18 cellular contexts compared by ENCODE assay signal in genomic region chr20:39547546-39548410, GRCh38.
DNase-seq lines count a peak whose midpoint lies in the region; ATAC-seq and TF ChIP-seq lines count a peak whose summit lies in the region.
"Had no signal": no experiment of that assay in that cellular context is flagged by ENCODE, and none has a peak within 500 bp of the region (broad histone marks: within the 10 kb centered on the region; RNA-seq: fewer than 3 reads in every experiment).

No MANE protein-coding gene starts in this region.

- no peak overlapping the region for H3K14ac ChIP-seq in H9 (ENCODE audit: insufficient read depth, low read length)

- no peaks in the 10 kb centered on the region for H3F3A ChIP-seq in OCI-LY1 (ENCODE audit: insufficient read depth, low read length)

- H3K9ac ChIP-seq in H9 (ENCODE audit: extremely low read depth, insufficient read length, low read length): no peak overlapping the region
- no peak overlapping the region for H3K9ac ChIP-seq in OCI-LY1 (ENCODE audit: low read length)

- H3K4me2 ChIP-seq in H9 (ENCODE audit: insufficient read depth, insufficient read length, low read length): no peak overlapping the region
- H3K4me2 ChIP-seq in OCI-LY1 (ENCODE audit: low read length): no peak overlapping the region

- H2AFZ ChIP-seq in H9 (ENCODE audit: low read length) (no peak overlapping the region), OCI-LY1 (ENCODE audit: low read length) (no peak overlapping the region)

- H3K4me1 ChIP-seq in H9 (ENCODE audit: insufficient read depth, low read length): 0 out of 2 replicates have a peak, but pooled peaks cover 2% of the 10 kb centered on the region
- no peaks in the 10 kb centered on the region for H3K4me1 ChIP-seq in OCI-LY1 (ENCODE audit: insufficient read depth, low read length, severe bottlenecking)
- H3K4me1 ChIP-seq in testis: no peaks in the 10 kb centered on the region
- H3K4me1 ChIP-seq: Peyer's patch had no signal

- H3K4me3 ChIP-seq in OCI-LY1 (ENCODE audit: low read depth, low read length, poor library complexity, severe bottlenecking): no peak overlapping the region
- H3K4me3 ChIP-seq in retinal pigment epithelial cell (ENCODE audit: low read length): no peak overlapping the region
- H3K4me3 ChIP-seq in testis: no peak overlapping the region
- H3K4me3 ChIP-seq: Peyer's patch had no signal

- H2BK20ac ChIP-seq in H9 (ENCODE audit: low read depth, low read length, poor library complexity, severe bottlenecking): no peak overlapping the region

- H3K4me3 Mint-ChIP-seq in H9: no peak overlapping the region
- no peak overlapping the region for H3K4me3 Mint-ChIP-seq in endothelial cell (ENCODE audit: unreplicated experiment)
- H3K4me3 Mint-ChIP-seq: CD4-positive, alpha-beta T cell had no signal

- H2AK5ac ChIP-seq in H9 (ENCODE audit: insufficient read length, low read length): no peak overlapping the region

- no peaks in the 10 kb centered on the region; a peak in 1 of 5 replicates for H3K9me3 Mint-ChIP-seq in H9
- no peaks in the 10 kb centered on the region for H3K9me3 Mint-ChIP-seq in endothelial cell (ENCODE audit: unreplicated experiment)
- H3K9me3 Mint-ChIP-seq: CD4-positive, alpha-beta T cell had no signal

- H4K8ac ChIP-seq in H9 (replicated peaks; ENCODE audit: insufficient read length, low read depth, low read length): no peak overlapping the region

- H3K9me3 ChIP-seq in H9 (ENCODE audit: control insufficient read depth, low read depth, low read length): no peaks in the 10 kb centered on the region
- no peaks in the 10 kb centered on the region for H3K9me3 ChIP-seq in OCI-LY1 (ENCODE audit: low read length)
- no peaks in the 10 kb centered on the region for H3K9me3 ChIP-seq in testis
- H3K9me3 ChIP-seq: Peyer's patch had no signal

- TF ChIP-seq CTCF in H9 (conservative IDR thresholded peaks at IDR 0.05) (peak; percentile 20; the same call in 1 of the 3 replicates), OCI-LY1 (IDR thresholded peaks at IDR 0.05; ENCODE audit: low read length) (peak; percentile 13; the same call in 1 of the 2 replicates), endothelial cell (IDR thresholded peaks at IDR 0.05; ENCODE audit: unreplicated experiment) (peak; percentile 18), retinal pigment epithelial cell (conservative IDR thresholded peaks at IDR 0.05; ENCODE audit: low read depth, low read length) (peak; percentile 4), testis (IDR thresholded peaks at IDR 0.05) (no peak)

- no peak overlapping the region for H3K23ac ChIP-seq in H9 (ENCODE audit: insufficient read length, low read depth, low read length)

- H3T11ph ChIP-seq in H9 (ENCODE audit: low read length): no peak overlapping the region

- H3K79me1 ChIP-seq in H9 (ENCODE audit: insufficient read depth, low read depth, low read length, poor library complexity, severe bottlenecking): no peaks in the 10 kb centered on the region

- no peak overlapping the region for H2BK120ac ChIP-seq in H9 (ENCODE audit: low read depth, low read length, poor library complexity, severe bottlenecking)

- no peak overlapping the region for H3K18ac ChIP-seq in H9 (ENCODE audit: insufficient read length, low read depth, low read length)

- H3K4me1 Mint-ChIP-seq in H9 (peaks cover 12 to 17% of the 10 kb centered on the region in 2 experiments), endothelial cell (ENCODE audit: unreplicated experiment) (no peaks in the 10 kb centered on the region)

- TF ChIP-seq POLR2A in testis (IDR thresholded peaks at IDR 0.05): no peak

- no peaks in the 10 kb centered on the region for H3K36me3 ChIP-seq in OCI-LY1 (ENCODE audit: insufficient read depth, low read length)
- H3K36me3 ChIP-seq in testis (ENCODE audit: low read depth, missing control alignments): no peaks in the 10 kb centered on the region
- H3K36me3 ChIP-seq: Peyer's patch had no signal

- no peak overlapping the region for H3K4ac ChIP-seq in H9 (ENCODE audit: low read depth, low read length)

- H2BK5ac ChIP-seq in H9 (ENCODE audit: insufficient read length, low read length): no peak overlapping the region

- no peaks in the 10 kb centered on the region for H3K27me3 ChIP-seq in H9 (ENCODE audit: insufficient read depth, low read length)
- no peaks in the 10 kb centered on the region for H3K27me3 ChIP-seq in OCI-LY1 (ENCODE audit: insufficient read depth, low read length)
- no peaks in the 10 kb centered on the region for H3K27me3 ChIP-seq in testis
- H3K27me3 ChIP-seq: Peyer's patch had no signal

- H2BK12ac ChIP-seq in H9 (ENCODE audit: insufficient read length, low read depth, low read length): no peak overlapping the region

- H4K91ac ChIP-seq in H9 (ENCODE audit: insufficient read length, low read depth, low read length): no peak overlapping the region

- no peaks in the 10 kb centered on the region for H3K23me2 ChIP-seq in H9 (ENCODE audit: insufficient read length, low read depth, low read length, poor library complexity, severe bottlenecking)

- H3K27ac Mint-ChIP-seq in H9 (peak overlapping the region in 1 of 3 experiments; percentile 3; a peak in 1 of 7 replicates), endothelial cell (ENCODE audit: unreplicated experiment) (no peak overlapping the region)
- H3K27ac Mint-ChIP-seq: CD4-positive, alpha-beta T cell had no signal

- H3K27ac ChIP-seq in H9 (ENCODE audit: insufficient read length, low read depth, low read length) (no peak overlapping the region), OCI-LY1 (ENCODE audit: low read depth, low read length, poor library complexity, severe bottlenecking) (no peak overlapping the region), testis (no peak overlapping the region)
- H3K27ac ChIP-seq: Peyer's patch had no signal

- DNase-seq in H9 (no peak), endothelial cell (ENCODE audit: low spot score) (no peak), retinal pigment epithelial cell (ENCODE audit: low read depth) (no peak), GDM1 (lab: John Stamatoyannopoulos, UW) (no peak), testis (no peak)
- DNase-seq: ACHN; CD4-positive, alpha-beta T cell; DMS79; GF-D8; H7; IMR-90; NCI-H1092 treated with DMSO at 0.1 percent for 48 hours; NCI-H1694; NCI-H2107; Peyer's patch; SIG-M5 had no signal

- no peaks in the 10 kb centered on the region for H4K20me1 ChIP-seq in H9 (ENCODE audit: control insufficient read depth, insufficient read depth, insufficient read length)
- H4K20me1 ChIP-seq in OCI-LY1 (ENCODE audit: insufficient read depth, low read length): no peaks in the 10 kb centered on the region

- no peak for ATAC-seq in GM19463 (IDR thresholded peaks at IDR 0.05; ENCODE audit: unreplicated experiment)

- intact Hi-C loops in testis (cut with DNase I; ENCODE audit: low total_unique reads): no loop called here

- H3K27me3 Mint-ChIP-seq in H9 (ENCODE audit: low read depth): no peaks in the 10 kb centered on the region
- H3K27me3 Mint-ChIP-seq in endothelial cell (ENCODE audit: unreplicated experiment): no peaks in the 10 kb centered on the region

- no peak overlapping the region for H4K5ac ChIP-seq in H9 (ENCODE audit: insufficient read length, low read depth, low read length)

- H3K36me3 Mint-ChIP-seq in H9 (ENCODE audit: insufficient read depth in 1 of 3, low read depth in 3 of 3) (no peaks in the 10 kb centered on the region), endothelial cell (ENCODE audit: low read depth, unreplicated experiment) (no peaks in the 10 kb centered on the region)

- no peaks in the 10 kb centered on the region for H3K79me2 ChIP-seq in H9 (ENCODE audit: insufficient read depth, low read length)
- H3K79me2 ChIP-seq in OCI-LY1 (ENCODE audit: insufficient read depth, low read length): no peaks in the 10 kb centered on the region

- no peak overlapping the region for H3K56ac ChIP-seq in H9 (ENCODE audit: insufficient read length, low read depth, low read length)

- no peaks in the 10 kb centered on the region for H3K9me2 ChIP-seq in OCI-LY1 (ENCODE audit: low read depth, low read length)

- H2BK15ac ChIP-seq in H9 (ENCODE audit: low read depth, low read length): no peak overlapping the region

- no CpG with 5 or more reads among the region's 6 CpGs for WGBS in H9 (ENCODE audit: extremely low coverage, insufficient read length, low lambda C conversion rate)
- 64 to 65% methylated on average over 6 of the region's 6 CpGs for WGBS in testis, 2 donors

Comparison
In these comparisons a context has a peak if more than half of its experiments do, and no peak if none do; other contexts are left out.
1. CTCF ChIP-seq: peak in H9 (single experiment), OCI-LY1 (single experiment), endothelial cell (single experiment) and retinal pigment epithelial cell (single experiment); none in testis (0 of 3).